Comparison of ENCODE assay signal across 1 cellular context in genomic region chr17:28710948-28711722, GRCh38.
TF ChIP-seq lines count a peak whose summit lies in the region.

No MANE protein-coding gene starts in this region.

TF ChIP-seq in K562, 482 proteins besides CTCF, POLR2A, EP300 and RAD21 (continues in another document):
- TF ChIP-seq MTF1 (CRISPR knock-in tag; IDR thresholded peaks at IDR 0.05; ENCODE audit: borderline replicate concordance) (no peak), SRSF7 (optimal IDR thresholded peaks at IDR 0.05; ENCODE audit: low read depth, low read length) (no peak), STAT6 (CRISPR knock-in tag; IDR thresholded peaks at IDR 0.05) (no peak), CHAMP1 (IDR thresholded peaks at IDR 0.05) (no peak), TCF15 (CRISPR knock-in tag; IDR thresholded peaks at IDR 0.05) (no peak), ZNF655 (CRISPR knock-in tag; IDR thresholded peaks at IDR 0.05) (no peak), ZNF408 (CRISPR knock-in tag; IDR thresholded peaks at IDR 0.05; ENCODE audit: low read depth) (no peak), CREM (IDR thresholded peaks at IDR 0.05; ENCODE audit: low read depth) (peak; percentile 39), TAF9B (IDR thresholded peaks at IDR 0.05; ENCODE audit: partially characterized antibody) (no peak), ZNF282 (CRISPR knock-in tag; IDR thresholded peaks at IDR 0.05) (no peak), ZNF589 (CRISPR knock-in tag; IDR thresholded peaks at IDR 0.05; ENCODE audit: low read depth) (no peak), TEAD1 (CRISPR knock-in tag; IDR thresholded peaks at IDR 0.05) (peak in 1 of 2 experiments; percentile 74; a peak in 1 of 4 replicates), TFAM (CRISPR knock-in tag; conservative IDR thresholded peaks at IDR 0.05) (no peak), U2AF2 (optimal IDR thresholded peaks at IDR 0.05; ENCODE audit: low read depth, low read length) (no peak), MBD2 (IDR thresholded peaks at IDR 0.05; ENCODE audit: borderline replicate concordance, low read depth) (no peak; the same call in 1 of the 2 replicates), POLR2AphosphoS5 (IDR thresholded peaks at IDR 0.05; ENCODE audit: control insufficient read depth, insufficient read depth, low read depth, low read length) (peak; percentile 78), CGGBP1 (CRISPR knock-in tag; IDR thresholded peaks at IDR 0.05) (0 out of 2 replicates have a peak, but pooled peaks have one; percentile 66), POLR2G (IDR thresholded peaks at IDR 0.05; ENCODE audit: low read depth, low read length) (peak; percentile 97), MITF (IDR thresholded peaks at IDR 0.05) (no peak), ATF4 (CRISPR knock-in tag; IDR thresholded peaks at IDR 0.05) (0 out of 2 replicates have a peak, but pooled peaks have one; percentile 35), ZNF384 (IDR thresholded peaks at IDR 0.05; ENCODE audit: low read depth, low read length) (no peak), OTX1 (CRISPR knock-in tag; IDR thresholded peaks at IDR 0.05) (no peak), SREBF2 (CRISPR knock-in tag; IDR thresholded peaks at IDR 0.05) (no peak), SREBF1 (IDR thresholded peaks at IDR 0.05; ENCODE audit: borderline replicate concordance, low read depth, low read length) (no peak), ZNF584 (CRISPR knock-in tag; IDR thresholded peaks at IDR 0.05; ENCODE audit: low read depth) (no peak), YY1 (IDR thresholded peaks at IDR 0.05; ENCODE audit: borderline replicate concordance in 1 of 3, control insufficient read depth in 1 of 3, extremely low read depth in 1 of 3, insufficient read depth in 3 of 3, insufficient read length in 1 of 3, insufficient replicate concordance in 2 of 3, low read depth in 1 of 3, low read length in 2 of 3) (peak in 2 of 3 experiments; percentile 46 to 68), NCOA2 (IDR thresholded peaks at IDR 0.05; ENCODE audit: partially characterized antibody in 2 of 2) (no peak), ZNF140 (CRISPR knock-in tag; IDR thresholded peaks at IDR 0.05) (no peak), ZBTB11 (CRISPR knock-in tag; IDR thresholded peaks at IDR 0.05) (no peak), ASH1L (IDR thresholded peaks at IDR 0.05; ENCODE audit: borderline replicate concordance, low read depth, partially characterized antibody) (no peak), DACH1 (IDR thresholded peaks at IDR 0.05; ENCODE audit: partially characterized antibody) (no peak), CREB3L1 (IDR thresholded peaks at IDR 0.05; ENCODE audit: borderline replicate concordance, low read depth) (no peak), GTF3C2 (IDR thresholded peaks at IDR 0.05; ENCODE audit: borderline replicate concordance, extremely low read depth, insufficient read length) (no peak), GATA2 (CRISPR knock-in tag; IDR thresholded peaks at IDR 0.05) (no peak), E2F8 (IDR thresholded peaks at IDR 0.05; ENCODE audit: low read depth, partially characterized antibody) (no peak), TRIM28 (IDR thresholded peaks at IDR 0.05) (no peak), SRSF1 (IDR thresholded peaks at IDR 0.05; ENCODE audit: low read depth, low read length) (no peak), HLTF (IDR thresholded peaks at IDR 0.05) (peak; percentile 37; the same call in 1 of the 2 replicates)
